In the genomic region with DNA sequence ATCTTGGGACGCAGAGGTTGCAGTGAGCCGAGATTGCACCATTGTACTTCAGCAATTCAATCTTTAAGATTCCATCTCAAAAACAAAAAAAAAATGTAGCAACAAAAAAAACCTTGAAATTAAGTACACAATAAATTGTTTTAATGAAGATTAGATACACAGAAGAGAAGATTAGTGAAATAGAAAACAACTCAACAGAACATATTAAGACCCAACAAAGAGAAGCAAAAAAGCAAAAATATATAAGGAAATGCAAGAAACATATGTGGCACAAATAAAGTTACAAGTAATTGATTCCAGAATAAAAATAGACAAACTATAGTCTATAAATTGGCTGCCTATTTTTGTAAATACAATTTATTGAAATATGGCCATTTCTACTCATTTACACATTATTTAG, we compare ENCODE assay signal across 6 cellular contexts.
"Had no signal": no experiment of that assay in that cellular context is flagged by ENCODE, and none has a peak within 500 bp of the region (broad histone marks: within the 10 kb centered on the region; RNA-seq: fewer than 3 reads in every experiment).

No MANE protein-coding gene starts in this region.

- H3K27me3 Mint-ChIP-seq: IgD-negative memory B cell had no signal

- H3K27ac Mint-ChIP-seq: IgD-negative memory B cell had no signal

- H3K4me1 Mint-ChIP-seq: IgD-negative memory B cell had no signal

- H3K27ac ChIP-seq: HL-60 had no signal

- H3K4me3 ChIP-seq: K562 had no signal

- H3K4me3 Mint-ChIP-seq: IgD-negative memory B cell had no signal

- DNase-seq: IMR-90, KBM-7 had no signal

- H3K9me3 Mint-ChIP-seq: IgD-negative memory B cell had no signal

- ATAC-seq: HepG2, K562 had no signal
